Comparison of ENCODE assay signal across 23 cellular contexts in the genomic region with DNA sequence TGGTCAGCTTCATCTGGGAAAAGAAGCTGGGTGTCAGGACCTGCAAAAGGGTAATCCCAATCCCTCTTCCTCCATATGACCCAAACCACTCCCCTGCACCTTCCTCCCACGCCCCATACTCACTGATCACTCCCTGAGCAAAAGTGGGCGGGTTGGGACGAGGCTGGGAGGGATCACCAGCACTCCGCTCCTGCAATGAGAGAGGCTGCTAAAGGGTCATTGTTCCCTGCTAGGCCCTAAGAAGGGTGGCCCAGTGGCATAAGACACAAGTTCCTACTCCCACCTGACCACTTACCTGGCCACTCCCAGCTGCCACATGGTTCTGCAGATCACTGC. TPM values are rescaled to one million over a fixed set of nuclear protein-coding genes. Genes with fewer than 3 reads are reported as not detected.
"Had no signal": no experiment of that assay in that cellular context is flagged by ENCODE, and none has a peak within 500 bp of the region (broad histone marks: within the 10 kb centered on the region; RNA-seq: fewer than 3 reads in every experiment).

No MANE protein-coding gene starts in this region.

- H3K27ac ChIP-seq: coronary artery, esophagus squamous epithelium, gastrocnemius medialis, upper lobe of right lung had no signal

- H3K27ac Mint-ChIP-seq: activated CD4-positive, alpha-beta memory T cell treated with anti-CD3 and anti-CD28 coated beads for 36 hours; activated T-cell treated with anti-CD3 and anti-CD28 coated beads, Interleukin-2, amount 50 U/mL, for 72 hours; endodermal cell; T-helper 1 cell treated with Interleukin-12 subunit alpha and Interleukin-12 subunit beta and Interleukin-4 antibody, amounts not matched to agents 30 μg/mL and 1 μg/mL, for 36 hours had no signal

- H3K27me3 ChIP-seq: esophagus squamous epithelium, gastrocnemius medialis, left lung, upper lobe of right lung had no signal

- H3K4me3 Mint-ChIP-seq: activated CD4-positive, alpha-beta memory T cell treated with anti-CD3 and anti-CD28 coated beads for 36 hours; activated T-cell treated with anti-CD3 and anti-CD28 coated beads, Interleukin-2, amount 50 U/mL, for 72 hours; brain; endodermal cell; nephron progenitor cell; T-helper 1 cell treated with Interleukin-12 subunit alpha and Interleukin-12 subunit beta and Interleukin-4 antibody, amounts not matched to agents 30 μg/mL and 1 μg/mL, for 36 hours had no signal

- ATAC-seq: activated T-cell treated with anti-CD3 and anti-CD28 coated beads, Interleukin-2, amount 50 U/mL, for 72 hours; gastrocnemius medialis; left lung had no signal

- H3K4me3 ChIP-seq: coronary artery, esophagus squamous epithelium, gastrocnemius medialis, left lung, upper lobe of right lung had no signal

- H3K4me1 ChIP-seq: esophagus squamous epithelium, gastrocnemius medialis, left lung had no signal

- H3K9me3 Mint-ChIP-seq: activated CD4-positive, alpha-beta memory T cell treated with anti-CD3 and anti-CD28 coated beads for 36 hours; activated T-cell treated with anti-CD3 and anti-CD28 coated beads, Interleukin-2, amount 50 U/mL, for 72 hours; brain; endodermal cell; nephron progenitor cell; T-helper 1 cell treated with Interleukin-12 subunit alpha and Interleukin-12 subunit beta and Interleukin-4 antibody, amounts not matched to agents 30 μg/mL and 1 μg/mL, for 36 hours had no signal

- H3K9me3 ChIP-seq: esophagus squamous epithelium, gastrocnemius medialis, left lung, upper lobe of right lung had no signal

- DNase-seq: activated CD4-positive, alpha-beta memory T cell treated with anti-CD3 and anti-CD28 coated beads for 36 hours; activated CD4-positive, alpha-beta T cell treated with anti-CD3 and anti-CD28 coated beads for 48 hours; activated CD4-positive, CD25-positive, alpha-beta regulatory T cell; activated effector memory CD4-positive, alpha-beta T cell treated with anti-CD3 and anti-CD28 coated beads, Interleukin-2, amount 50 U/mL, for 16 hours; activated naive CD4-positive, alpha-beta T cell treated with anti-CD3 and anti-CD28 coated beads, Interleukin-2, amount 50 U/mL, for 16 hours; activated T-cell treated with anti-CD3 and anti-CD28 coated beads, Interleukin-2, amount 50 U/mL, for 72 hours; central memory CD4-positive, alpha-beta T cell; endodermal cell; esophagus squamous epithelium; gastrocnemius medialis; left lung; nephron progenitor cell; stimulated activated CD4-positive, alpha-beta T cell treated with anti-CD3 and anti-CD28 coated beads, Interleukin-2, amount 100 ng/mL, for 48 hours; stimulated activated CD8-positive, alpha-beta memory T cell treated with anti-CD3 and anti-CD28 coated beads, Interleukin-4, amount 100 ng/mL, for 48 hours; stimulated activated naive CD4-positive, alpha-beta T cell treated with Interleukin-2 at 50 U/mL for 16 hours; upper lobe of right lung had no signal

- H3K27me3 Mint-ChIP-seq: activated CD4-positive, alpha-beta memory T cell treated with anti-CD3 and anti-CD28 coated beads for 36 hours had no signal

- H3K4me1 Mint-ChIP-seq: endodermal cell, nephron progenitor cell had no signal

RNA-seq across cellular contexts. Expression of a gene that starts 35.1 kb away (rescaled TPM):
- total RNA-seq: posterior vena cava, upper lobe of right lung had no signal

RNA-seq across cellular contexts. Expression of a gene that starts 56.1 kb away (rescaled TPM):
- total RNA-seq: activated CD4-positive, alpha-beta memory T cell treated with anti-CD3 and anti-CD28 coated beads for 36 hours; aorta; endodermal cell; gastrocnemius medialis; kidney epithelial cell; left lung; posterior vena cava; renal cortical epithelial cell; upper lobe of right lung had no signal
- polyA plus RNA-seq: aorta had no signal
